1 cellular context compared by ENCODE assay signal in genomic region chr14:103500148-103500990, GRCh38.
A peak's percentile ranks its signal among the peaks of the same experiment; 100 is the strongest.
TF ChIP-seq lines count a peak whose summit lies in the region.

No MANE protein-coding gene starts in this region.

TF ChIP-seq in HepG2, 621 proteins besides CTCF, POLR2A, EP300 and RAD21 (continued from another document and continues in another):
- TF ChIP-seq LRRFIP1 (CRISPR knock-in tag; conservative IDR thresholded peaks at IDR 0.05) (no peak), BHLHE40 (IDR thresholded peaks at IDR 0.05; ENCODE audit: low read length) (no peak), CCDC6 (CRISPR knock-in tag; IDR thresholded peaks at IDR 0.05) (no peak), ZKSCAN5 (CRISPR knock-in tag; IDR thresholded peaks at IDR 0.05) (no peak), NR2C2 (CRISPR knock-in tag; IDR thresholded peaks at IDR 0.05; ENCODE audit: borderline replicate concordance) (no peak), GATA4 (IDR thresholded peaks at IDR 0.05; ENCODE audit: borderline replicate concordance, low read depth) (no peak), AKNA (CRISPR knock-in tag; IDR thresholded peaks at IDR 0.05; ENCODE audit: borderline replicate concordance) (no peak), ZNF180 (CRISPR knock-in tag; IDR thresholded peaks at IDR 0.05; ENCODE audit: borderline replicate concordance, low read depth) (no peak), KLF16 (CRISPR knock-in tag; IDR thresholded peaks at IDR 0.05) (0 out of 4 replicates have a peak, but pooled peaks of 1 of the 2 experiments have one; percentile 28), ATAD3A (CRISPR knock-in tag; IDR thresholded peaks at IDR 0.05) (no peak), SMC3 (IDR thresholded peaks at IDR 0.05; ENCODE audit: low read length) (peak; percentile 80), CHCHD3 (CRISPR knock-in tag; IDR thresholded peaks at IDR 0.05) (no peak), ZBTB33 (CRISPR knock-in tag; IDR thresholded peaks at IDR 0.05) (0 out of 2 replicates have a peak, but pooled peaks have one; percentile 33), ZBTB40 (IDR thresholded peaks at IDR 0.05) (no peak), ZBTB40 (CRISPR knock-in tag; IDR thresholded peaks at IDR 0.05) (no peak), ZFP1 (CRISPR knock-in tag; IDR thresholded peaks at IDR 0.05) (no peak), ZNF569 (CRISPR knock-in tag; IDR thresholded peaks at IDR 0.05; ENCODE audit: borderline replicate concordance) (no peak), HNF4G (IDR thresholded peaks at IDR 0.05; ENCODE audit: borderline replicate concordance, low read depth, low read length) (no peak), HNF4G (CRISPR knock-in tag; IDR thresholded peaks at IDR 0.05; ENCODE audit: borderline replicate concordance, low read depth) (no peak), PCBP1 (IDR thresholded peaks at IDR 0.05; ENCODE audit: borderline replicate concordance, low read depth, low read length) (no peak), MED13 (CRISPR knock-in tag; IDR thresholded peaks at IDR 0.05) (no peak), AKAP8 (CRISPR knock-in tag; IDR thresholded peaks at IDR 0.05) (no peak), TOPORS (CRISPR knock-in tag; IDR thresholded peaks at IDR 0.05) (no peak), TBX2 (CRISPR knock-in tag; IDR thresholded peaks at IDR 0.05; ENCODE audit: borderline replicate concordance) (peak; percentile 37; the same call in 1 of the 2 replicates), ZFAT (CRISPR knock-in tag; conservative IDR thresholded peaks at IDR 0.05) (no peak), ZNF567 (CRISPR knock-in tag; IDR thresholded peaks at IDR 0.05; ENCODE audit: borderline replicate concordance) (no peak), ZEB1 (IDR thresholded peaks at IDR 0.05; ENCODE audit: insufficient replicate concordance, low read depth) (no peak), ZNF281 (CRISPR knock-in tag; IDR thresholded peaks at IDR 0.05; ENCODE audit: borderline replicate concordance) (no peak), ZNF263 (CRISPR knock-in tag; IDR thresholded peaks at IDR 0.05) (no peak), MLXIP (CRISPR knock-in tag; IDR thresholded peaks at IDR 0.05; ENCODE audit: borderline replicate concordance) (no peak), MXI1 (IDR thresholded peaks at IDR 0.05; ENCODE audit: borderline replicate concordance, low read depth, low read length) (peak; percentile 42; the same call in 1 of the 3 replicates)
